In the genomic region with DNA sequence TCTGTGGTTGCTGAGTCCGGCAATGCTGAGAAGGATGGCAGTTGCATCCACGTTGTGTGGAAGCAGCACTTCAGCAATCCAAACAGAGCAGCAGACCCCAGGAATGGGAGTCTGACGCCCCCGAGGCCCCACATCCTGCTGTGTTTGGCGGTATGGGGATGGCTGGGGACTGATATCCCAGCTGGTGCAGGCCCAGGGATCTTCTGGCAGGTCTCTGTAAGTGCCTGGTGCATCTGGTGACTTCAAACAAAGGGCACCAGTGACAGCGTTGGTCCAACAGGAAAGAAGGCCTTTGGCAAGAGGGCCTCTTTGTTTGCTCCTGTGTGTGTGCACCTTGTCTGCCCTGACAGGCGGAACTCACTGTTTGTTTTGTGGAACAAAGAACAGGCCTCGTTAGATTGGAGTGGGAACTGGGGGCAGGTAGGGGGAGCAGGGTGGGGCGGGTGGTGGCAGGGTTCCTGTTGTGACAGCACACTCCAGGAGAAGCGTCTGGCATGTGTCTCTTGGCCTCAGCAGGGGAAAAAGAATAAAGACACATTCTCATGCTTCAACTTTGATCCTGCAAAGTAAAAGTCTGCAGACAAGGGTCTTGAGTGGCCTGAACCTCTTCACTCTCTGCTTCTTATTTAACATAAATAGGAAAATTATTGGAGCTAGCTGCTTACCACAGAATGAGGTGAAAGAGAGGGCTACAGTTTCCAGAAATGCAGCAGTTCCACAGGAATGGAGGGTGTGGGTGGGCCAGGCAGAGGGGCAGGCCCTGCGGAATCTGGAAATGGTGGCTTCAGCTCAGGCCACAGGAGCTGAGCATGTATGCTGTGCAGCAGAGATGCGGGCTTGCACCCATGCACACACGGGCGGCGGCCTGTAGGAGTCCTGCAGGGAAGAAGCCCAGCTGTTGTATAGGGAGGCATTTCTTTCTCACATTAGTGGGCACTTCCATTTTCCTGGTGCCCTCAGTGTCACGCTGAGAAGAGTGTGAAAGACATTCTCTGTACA, we compare ENCODE assay signal across 1 cellular context.
A peak's percentile ranks its signal among the peaks of the same experiment; 100 is the strongest.
TF ChIP-seq lines count a peak whose summit lies in the region.

No MANE protein-coding gene starts in this region.

TF ChIP-seq in liver, 16 proteins besides CTCF, POLR2A, EP300 and RAD21 (continued from another document):
- TF ChIP-seq REST (IDR thresholded peaks at IDR 0.05) (peak; percentile 56), JUND (IDR thresholded peaks at IDR 0.05) (peak in 1 of 2 donors; percentile 33), FOXA1 (IDR thresholded peaks at IDR 0.05) (no peak), EGR1 (IDR thresholded peaks at IDR 0.05; ENCODE audit: low read depth in 2 of 2) (peak in 1 of 2 donors; percentile 47), FOXA2 (IDR thresholded peaks at IDR 0.05) (peak; percentile 56)
- TF ChIP-seq, protein P1, sequence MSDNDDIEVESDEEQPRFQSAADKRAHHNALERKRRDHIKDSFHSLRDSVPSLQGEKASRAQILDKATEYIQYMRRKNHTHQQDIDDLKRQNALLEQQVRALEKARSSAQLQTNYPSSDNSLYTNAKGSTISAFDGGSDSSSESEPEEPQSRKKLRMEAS (IDR thresholded peaks at IDR 0.05): peak; percentile 82
